In genomic region chr13:112202266-112202665, GRCh38 we compare ENCODE assay signal across 19 cellular contexts.
A peak's percentile ranks its signal among the peaks of the same experiment; 100 is the strongest.
DNase-seq lines count a peak whose midpoint lies in the region; ATAC-seq, FAIRE-seq and TF ChIP-seq lines count a peak whose summit lies in the region.
"Had no signal": no experiment of that assay in that cellular context is flagged by ENCODE, and none has a peak within 500 bp of the region (broad histone marks: within the 10 kb centered on the region; RNA-seq: fewer than 3 reads in every experiment).

No MANE protein-coding gene starts in this region.

- H3K4me1 Mint-ChIP-seq in neural crest cell, result peaks cover 53% of the 10 kb centered on the region

- H3K4me3 ChIP-seq in vagina, result no peak overlapping the region
- H3K4me3 ChIP-seq: GM23338, HAP-1 had no signal

- no peaks in the 10 kb centered on the region for H3K4me1 ChIP-seq in vagina
- H3K4me1 ChIP-seq: HAP-1 had no signal

- H3K27me3 ChIP-seq in vagina, result no peaks in the 10 kb centered on the region

- DNase-seq in islet precursor cell, result peak; percentile 45
- DNase-seq in neural crest cell (ENCODE audit: low read depth, low spot score), result no peak
- no peak for DNase-seq in urothelium cell line (ENCODE audit: low spot score)
- no peak for DNase-seq in vagina (ENCODE audit: extremely low spot score in 2 of 2)
- DNase-seq in occipital lobe (lab: John Stamatoyannopoulos, UW), result no peak
- DNase-seq: C1 segment of cervical spinal cord; Calu3; CD4-positive, alpha-beta memory T cell; COR-L47; DMS53; DMS79 treated with DMSO at 0.1 percent for 48 hours; GF-D8; HFFc6 had no signal

- no peaks in the 10 kb centered on the region for H3K36me3 Mint-ChIP-seq in neural crest cell (ENCODE audit: low read depth)
- H3K36me3 Mint-ChIP-seq: CD4-positive, alpha-beta memory T cell had no signal

- no peak for TF ChIP-seq POLR2A in vagina (IDR thresholded peaks at IDR 0.05)

- ATAC-seq in HG02678 (IDR thresholded peaks at IDR 0.05; ENCODE audit: unreplicated experiment), result no peak
- ATAC-seq: GM23338 had no signal

- H3K9me3 Mint-ChIP-seq in neural crest cell, result no peaks in the 10 kb centered on the region
- H3K9me3 Mint-ChIP-seq: GM23338 had no signal

- no peak overlapping the region for H3K4me3 Mint-ChIP-seq in neural crest cell
- H3K4me3 Mint-ChIP-seq: CD4-positive, alpha-beta memory T cell; GM23338; HFFc6 had no signal

- peak; percentile 66 for FAIRE-seq in urothelium cell line (lab: Jason Lieb, UNC)
- FAIRE-seq: GM12891, GM18507, H54 had no signal

- intact Hi-C loops in vagina (cut with DNase I), result no loop called here

- no peak for TF ChIP-seq CTCF in neural crest cell (conservative IDR thresholded peaks at IDR 0.05)
- TF ChIP-seq CTCF in vagina (IDR thresholded peaks at IDR 0.05), result no peak

- peaks cover 29% of the 10 kb centered on the region for H3K27me3 Mint-ChIP-seq in neural crest cell (ENCODE audit: low read depth)

- H3K9me3 ChIP-seq in vagina, result no peaks in the 10 kb centered on the region
- H3K9me3 ChIP-seq: HAP-1 had no signal

- H3K36me3 ChIP-seq in vagina, result no peaks in the 10 kb centered on the region
- H3K36me3 ChIP-seq: HAP-1 had no signal

- peak overlapping the region; percentile 83 for H3K27ac Mint-ChIP-seq in neural crest cell (ENCODE audit: unreplicated experiment)
- H3K27ac Mint-ChIP-seq: CD4-positive, alpha-beta memory T cell; GM23338; HFFc6 had no signal

- no peak overlapping the region for H3K27ac ChIP-seq in vagina
